1 cellular context compared by ENCODE assay signal in the genomic region with DNA sequence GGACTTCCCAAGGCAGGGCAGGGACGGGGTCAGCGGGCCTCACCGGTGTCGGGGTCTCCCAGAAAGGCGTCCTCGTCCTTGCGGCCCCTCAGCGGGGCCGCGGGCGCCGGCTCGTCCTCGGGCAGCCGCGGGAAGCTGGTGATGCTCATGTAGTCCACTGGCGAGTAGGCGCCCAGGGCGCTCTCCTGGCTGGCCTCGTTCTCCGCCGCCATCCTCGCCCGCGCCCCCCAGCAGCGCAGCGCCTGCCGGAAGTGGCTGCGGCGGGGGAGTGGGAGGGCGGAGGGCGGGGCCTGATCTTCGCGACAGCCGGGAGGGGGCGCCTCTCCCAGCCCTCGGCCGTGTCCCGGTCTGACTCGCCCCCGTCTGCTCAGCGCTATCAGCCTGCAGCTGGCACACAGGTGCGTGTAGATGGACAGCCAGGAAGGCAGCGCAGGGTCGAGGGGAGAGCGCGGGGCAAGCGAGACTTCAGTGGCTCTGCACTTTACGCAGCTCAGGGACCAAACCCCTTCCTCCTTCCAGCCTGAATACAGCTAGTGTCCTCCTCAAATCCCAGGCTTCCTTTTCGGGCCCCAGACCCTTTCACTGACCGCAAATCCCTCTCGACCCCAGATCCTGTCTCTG.
A peak's percentile ranks its signal among the peaks of the same experiment; 100 is the strongest.
TF ChIP-seq lines count a peak whose summit lies in the region.

Gene GGT7 (minus strand): TSS at position 253 of the 621 bp plus-strand sequence. CDS start 41 bp downstream, at position 212.

TF ChIP-seq in K562, 482 proteins besides CTCF, POLR2A, EP300 and RAD21 (continued from another document and continues in another):
- TF ChIP-seq ZHX1 (conservative IDR thresholded peaks at IDR 0.05; ENCODE audit: low read length): no peak
- TF ChIP-seq KDM4B (IDR thresholded peaks at IDR 0.05; ENCODE audit: borderline replicate concordance in 2 of 2, low read depth in 1 of 2): no peak; a peak in 1 of 4 replicates
- 0 out of 2 replicates have a peak, but pooled peaks have one; percentile 58 for TF ChIP-seq ZNF444 (CRISPR knock-in tag; IDR thresholded peaks at IDR 0.05)
- TF ChIP-seq, protein P1, sequence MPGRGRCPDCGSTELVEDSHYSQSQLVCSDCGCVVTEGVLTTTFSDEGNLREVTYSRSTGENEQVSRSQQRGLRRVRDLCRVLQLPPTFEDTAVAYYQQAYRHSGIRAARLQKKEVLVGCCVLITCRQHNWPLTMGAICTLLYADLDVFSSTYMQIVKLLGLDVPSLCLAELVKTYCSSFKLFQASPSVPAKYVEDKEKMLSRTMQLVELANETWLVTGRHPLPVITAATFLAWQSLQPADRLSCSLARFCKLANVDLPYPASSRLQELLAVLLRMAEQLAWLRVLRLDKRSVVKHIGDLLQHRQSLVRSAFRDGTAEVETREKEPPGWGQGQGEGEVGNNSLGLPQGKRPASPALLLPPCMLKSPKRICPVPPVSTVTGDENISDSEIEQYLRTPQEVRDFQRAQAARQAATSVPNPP (IDR thresholded peaks at IDR 0.05; ENCODE audit: borderline replicate concordance, insufficient read depth, insufficient read length): no peak
- TF ChIP-seq, protein P2, sequence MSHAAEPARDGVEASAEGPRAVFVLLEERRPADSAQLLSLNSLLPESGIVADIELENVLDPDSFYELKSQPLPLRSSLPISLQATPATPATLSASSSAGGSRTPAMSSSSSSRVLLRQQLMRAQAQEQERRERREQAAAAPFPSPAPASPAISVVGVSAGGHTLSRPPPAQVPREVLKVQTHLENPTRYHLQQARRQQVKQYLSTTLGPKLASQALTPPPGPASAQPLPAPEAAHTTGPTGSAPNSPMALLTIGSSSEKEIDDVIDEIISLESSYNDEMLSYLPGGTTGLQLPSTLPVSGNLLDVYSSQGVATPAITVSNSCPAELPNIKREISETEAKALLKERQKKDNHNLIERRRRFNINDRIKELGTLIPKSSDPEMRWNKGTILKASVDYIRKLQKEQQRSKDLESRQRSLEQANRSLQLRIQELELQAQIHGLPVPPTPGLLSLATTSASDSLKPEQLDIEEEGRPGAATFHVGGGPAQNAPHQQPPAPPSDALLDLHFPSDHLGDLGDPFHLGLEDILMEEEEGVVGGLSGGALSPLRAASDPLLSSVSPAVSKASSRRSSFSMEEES (CRISPR knock-in tag; IDR thresholded peaks at IDR 0.05): no peak
- no peak for TF ChIP-seq KAT8 (IDR thresholded peaks at IDR 0.05; ENCODE audit: low read depth)
- TF ChIP-seq ZNF592 (IDR thresholded peaks at IDR 0.05): peak; percentile 26; the same call in 1 of the 2 replicates
- TF ChIP-seq MAFF (IDR thresholded peaks at IDR 0.05; ENCODE audit: low read length): no peak
- no peak for TF ChIP-seq HSF4 (CRISPR knock-in tag; IDR thresholded peaks at IDR 0.05; ENCODE audit: borderline replicate concordance)
- TF ChIP-seq NCOA4 (IDR thresholded peaks at IDR 0.05; ENCODE audit: partially characterized antibody): no peak
- no peak for TF ChIP-seq MXI1 (IDR thresholded peaks at IDR 0.05; ENCODE audit: low read depth, low read length)
- TF ChIP-seq ZNF699 (CRISPR knock-in tag; IDR thresholded peaks at IDR 0.05; ENCODE audit: insufficient replicate concordance): no peak
- no peak for TF ChIP-seq BCL6 (CRISPR knock-in tag; IDR thresholded peaks at IDR 0.05)
- peak; percentile 25 for TF ChIP-seq NEUROD1 (IDR thresholded peaks at IDR 0.05; ENCODE audit: borderline replicate concordance, low read depth, low read length, partially characterized antibody)
- TF ChIP-seq ZNF830 (CRISPR knock-in tag; IDR thresholded peaks at IDR 0.05): no peak
- no peak for TF ChIP-seq MTA1 (IDR thresholded peaks at IDR 0.05; ENCODE audit: borderline replicate concordance)
- peak in 1 of 2 experiments; percentile 70; a peak in 1 of 4 replicates for TF ChIP-seq TEAD1 (CRISPR knock-in tag; IDR thresholded peaks at IDR 0.05)
- no peak for TF ChIP-seq REST (CRISPR knock-in tag; IDR thresholded peaks at IDR 0.05; ENCODE audit: low read depth)
- TF ChIP-seq ARHGAP35 (IDR thresholded peaks at IDR 0.05; ENCODE audit: partially characterized antibody): no peak
- peak; percentile 83 for TF ChIP-seq KLF16 (IDR thresholded peaks at IDR 0.05)
- TF ChIP-seq ZFP30 (CRISPR knock-in tag; IDR thresholded peaks at IDR 0.05; ENCODE audit: borderline replicate concordance): no peak
- TF ChIP-seq IFI16 (CRISPR knock-in tag; IDR thresholded peaks at IDR 0.05): no peak
- no peak for TF ChIP-seq ZNF311 (CRISPR knock-in tag; IDR thresholded peaks at IDR 0.05)
- no peak for TF ChIP-seq ZNF354B (CRISPR knock-in tag; IDR thresholded peaks at IDR 0.05)
- TF ChIP-seq ZNF197 (CRISPR knock-in tag; IDR thresholded peaks at IDR 0.05; ENCODE audit: low read depth): no peak
- TF ChIP-seq OTX1 (CRISPR knock-in tag; IDR thresholded peaks at IDR 0.05): no peak
- no peak for TF ChIP-seq ARID3A (IDR thresholded peaks at IDR 0.05; ENCODE audit: borderline replicate concordance, low read depth, low read length)
- TF ChIP-seq SIN3A (IDR thresholded peaks at IDR 0.05; ENCODE audit: borderline replicate concordance in 2 of 2, control insufficient read depth in 1 of 2, low read depth in 2 of 2, low read length in 2 of 2): no peak; a peak in 1 of 4 replicates
- no peak for TF ChIP-seq MCM5 (IDR thresholded peaks at IDR 0.05; ENCODE audit: low read depth)
- no peak for TF ChIP-seq PHTF2 (CRISPR knock-in tag; IDR thresholded peaks at IDR 0.05)
- TF ChIP-seq, protein P3, sequence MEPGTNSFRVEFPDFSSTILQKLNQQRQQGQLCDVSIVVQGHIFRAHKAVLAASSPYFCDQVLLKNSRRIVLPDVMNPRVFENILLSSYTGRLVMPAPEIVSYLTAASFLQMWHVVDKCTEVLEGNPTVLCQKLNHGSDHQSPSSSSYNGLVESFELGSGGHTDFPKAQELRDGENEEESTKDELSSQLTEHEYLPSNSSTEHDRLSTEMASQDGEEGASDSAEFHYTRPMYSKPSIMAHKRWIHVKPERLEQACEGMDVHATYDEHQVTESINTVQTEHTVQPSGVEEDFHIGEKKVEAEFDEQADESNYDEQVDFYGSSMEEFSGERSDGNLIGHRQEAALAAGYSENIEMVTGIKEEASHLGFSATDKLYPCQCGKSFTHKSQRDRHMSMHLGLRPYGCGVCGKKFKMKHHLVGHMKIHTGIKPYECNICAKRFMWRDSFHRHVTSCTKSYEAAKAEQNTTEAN (CRISPR knock-in tag; IDR thresholded peaks at IDR 0.05): no peak
- no peak for TF ChIP-seq PHF21A (IDR thresholded peaks at IDR 0.05; ENCODE audit: borderline replicate concordance, low read depth)
- no peak for TF ChIP-seq ZNF609 (CRISPR knock-in tag; IDR thresholded peaks at IDR 0.05; ENCODE audit: borderline replicate concordance)
